In the genomic region with DNA sequence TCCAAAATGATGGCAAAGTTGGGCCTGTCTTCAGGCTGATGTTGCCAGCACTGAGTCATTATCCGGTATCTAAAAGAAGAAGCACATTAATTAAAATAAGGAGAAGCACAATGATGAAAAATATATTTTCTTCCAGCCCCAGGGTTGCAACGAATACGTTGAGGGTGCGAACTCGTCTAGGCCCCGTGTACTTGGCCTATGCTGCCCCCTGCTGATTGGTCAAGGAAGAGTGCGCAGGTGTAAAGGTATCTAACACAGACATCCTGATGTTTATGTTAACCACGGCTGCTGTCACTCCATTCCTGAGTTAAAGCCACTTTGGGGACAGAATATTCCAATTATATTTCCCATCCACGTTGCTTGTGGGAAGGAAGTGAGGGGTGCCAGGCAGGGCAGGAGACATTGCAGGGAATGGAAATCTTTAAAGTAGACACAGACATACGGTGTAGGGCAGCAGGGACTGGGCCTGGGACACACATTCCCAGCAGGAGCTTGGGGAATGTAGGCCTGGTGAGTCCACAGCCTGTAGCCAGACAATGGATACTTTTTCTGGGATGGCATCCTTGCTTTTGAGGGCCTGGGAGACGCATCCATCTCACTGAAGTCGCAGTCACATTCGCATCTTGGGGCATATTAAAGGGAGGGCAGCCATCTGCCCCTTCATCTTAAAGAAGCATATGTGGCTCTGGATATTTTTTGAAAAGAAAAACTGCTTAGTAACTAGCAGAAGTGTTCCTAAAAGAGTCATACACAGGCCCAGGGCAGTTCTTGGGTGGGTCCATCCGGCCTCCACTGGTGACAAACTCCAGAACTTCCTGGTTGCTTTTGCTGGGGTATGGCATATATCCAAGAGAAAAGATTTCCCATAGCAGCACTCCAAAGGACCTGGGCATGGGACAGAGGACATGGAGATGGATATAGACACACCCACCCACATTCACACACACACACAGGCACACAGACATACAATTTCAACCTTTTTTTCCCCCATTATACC, we compare ENCODE assay signal across 9 cellular contexts.
DNase-seq lines count a peak whose midpoint lies in the region; ATAC-seq and TF ChIP-seq lines count a peak whose summit lies in the region.
"Had no signal": no experiment of that assay in that cellular context is flagged by ENCODE, and none has a peak within 500 bp of the region (broad histone marks: within the 10 kb centered on the region; RNA-seq: fewer than 3 reads in every experiment).

No MANE protein-coding gene starts in this region.

- no peaks in the 10 kb centered on the region; the same call in 1 of the 2 replicates for H3K27me3 Mint-ChIP-seq in HFFc6 (ENCODE audit: insufficient read depth)

- 0 out of 2 replicates have a peak, but pooled peaks cover 5% of the 10 kb centered on the region for H3K36me3 Mint-ChIP-seq in HFFc6 (ENCODE audit: low read depth)
- H3K36me3 Mint-ChIP-seq: IgD-negative memory B cell had no signal

- H3K9me3 Mint-ChIP-seq in HFFc6, result no peaks in the 10 kb centered on the region
- H3K9me3 Mint-ChIP-seq: IgD-negative memory B cell had no signal

- peaks cover 41% of the 10 kb centered on the region for H3K4me1 Mint-ChIP-seq in HFFc6 (ENCODE audit: low read depth)

- intact Hi-C loops in left lung (cut with DNase I), result loop anchor here in 1 of 2 donors (2.0 to 10.0 kb wide), 2 partner anchors 238 to 372 kb away; no protein-coding TSS in a partner anchor

- H3K36me3 ChIP-seq in left lung, result no peaks in the 10 kb centered on the region

- DNase-seq in COLO829 (ENCODE audit: low spot score), result peak; percentile 72
- peak; percentile 52 for DNase-seq in HFFc6
- peak; percentile 83 for DNase-seq in NCI-H2227 (lab: John Stamatoyannopoulos, UW; ENCODE audit: unreplicated experiment)
- DNase-seq in activated CD4-positive, CD25-positive, alpha-beta regulatory T cell treated with anti-CD3 and anti-CD28 coated beads, Interleukin-2, amount 50 U/mL, for 72 hours, result peak; percentile 76
- peak; percentile 58 for DNase-seq in cerebellar cortex (ENCODE audit: low spot score)
- DNase-seq in left lung, result peak in 1 of 2 donors; percentile 61
- DNase-seq in stimulated activated CD4-positive, alpha-beta T cell treated with anti-CD3 and anti-CD28 coated beads, TNF-alpha, amount 100 ng/mL, for 4 hours (ENCODE audit: low read depth in 3 of 3), result peak; percentile 48 to 65 (median 54)
- no peak for DNase-seq in cortex of kidney (lab: John Stamatoyannopoulos, UW)

- H3K4me3 ChIP-seq in left lung, result no peak overlapping the region

- no peak overlapping the region for H3K27ac Mint-ChIP-seq in HFFc6

- no peak overlapping the region for H3K27ac ChIP-seq in left lung

- H3K4me3 Mint-ChIP-seq in HFFc6, result no peak overlapping the region
- H3K4me3 Mint-ChIP-seq: IgD-negative memory B cell had no signal

- H3K27me3 ChIP-seq in left lung, result no peaks in the 10 kb centered on the region

- TF ChIP-seq CTCF in HFFc6 (IDR thresholded peaks at IDR 0.05), result peak; percentile 91
- peak; percentile 66 to 76 for TF ChIP-seq CTCF in left lung (IDR thresholded peaks at IDR 0.05)

- peaks cover 0 to 4% of the 10 kb centered on the region in 2 donors for H3K4me1 ChIP-seq in left lung

- no peaks in the 10 kb centered on the region for H3K9me3 ChIP-seq in left lung

- ATAC-seq in left lung, result peak; percentile 99
